ENCODE assay signal across 13 cellular contexts in genomic region chr1:92441316-92442311, GRCh38. TPM values are rescaled to one million over a fixed set of nuclear protein-coding genes. Genes with fewer than 3 reads are reported as not detected.
DNase-seq lines count a peak whose midpoint lies in the region; ATAC-seq and TF ChIP-seq lines count a peak whose summit lies in the region.
"Had no signal": no experiment of that assay in that cellular context is flagged by ENCODE, and none has a peak within 500 bp of the region (broad histone marks: within the 10 kb centered on the region; RNA-seq: fewer than 3 reads in every experiment).

No MANE protein-coding gene starts in this region.

- peak overlapping the region; percentile 45 for H3K4me3 ChIP-seq in endocrine pancreas (ENCODE audit: control insufficient read depth, insufficient read depth, low read length)
- H3K4me3 ChIP-seq in mucosa of rectum (ENCODE audit: low read length in 2 of 2), result peak overlapping the region; percentile 46 to 56
- peak overlapping the region in 6 of 59 donors; percentile 3 to 26 (median 20) for H3K4me3 ChIP-seq in dorsolateral prefrontal cortex
- H3K4me3 ChIP-seq: spleen had no signal

- H3K9ac ChIP-seq in endocrine pancreas (ENCODE audit: control insufficient read depth, insufficient read depth, low read length) (no peak overlapping the region), mucosa of rectum (ENCODE audit: low read depth in 1 of 2, low read length in 2 of 2) (no peak overlapping the region)

- H3K27me3 ChIP-seq in endocrine pancreas (ENCODE audit: control insufficient read depth, insufficient read depth, low read length) (no peaks in the 10 kb centered on the region), mucosa of rectum (ENCODE audit: control insufficient read depth in 2 of 2, insufficient read depth in 2 of 2, low read length in 2 of 2) (no peaks in the 10 kb centered on the region), dorsolateral prefrontal cortex (no peaks in the 10 kb centered on the region)
- H3K27me3 ChIP-seq: spleen had no signal

- H3K9me3 ChIP-seq in endocrine pancreas (ENCODE audit: control insufficient read depth, low read length) (no peaks in the 10 kb centered on the region), mucosa of rectum (ENCODE audit: control insufficient read depth in 2 of 2, low read length in 2 of 2) (no peaks in the 10 kb centered on the region)

- DNase-seq in DMS153 treated with DMSO at 0.1 percent for 48 hours (lab: John Stamatoyannopoulos, UW; ENCODE audit: unreplicated experiment) (peak; percentile 77), NCI-H2171 (lab: John Stamatoyannopoulos, UW) (peak; percentile 91), dorsolateral prefrontal cortex (no peak)
- DNase-seq: activated effector memory CD4-positive, alpha-beta T cell treated with Interleukin-2 at 50 U/mL for 16 hours; naive B cell; SIG-M5; spleen had no signal

- no peak for TF ChIP-seq CTCF in dorsolateral prefrontal cortex (IDR thresholded peaks at IDR 0.05 in 54 of 56, conservative IDR thresholded peaks at IDR 0.05 in 2 of 56; ENCODE audit: low read depth in 1 of 56, partially characterized antibody in 56 of 56)

- peak overlapping the region; percentile 17 to 34 for H3K27ac ChIP-seq in mucosa of rectum (ENCODE audit: low read depth in 2 of 2, low read length in 2 of 2)
- no peak overlapping the region for H3K27ac ChIP-seq in dorsolateral prefrontal cortex
- H3K27ac ChIP-seq: spleen had no signal

- no peaks in the 10 kb centered on the region for H3K4me1 ChIP-seq in endocrine pancreas (ENCODE audit: control insufficient read depth, insufficient read depth, low read length)
- H3K4me1 ChIP-seq in mucosa of rectum (ENCODE audit: control insufficient read depth in 2 of 2, insufficient read depth in 2 of 2, low read length in 2 of 2), result peaks cover 0 to 3% of the 10 kb centered on the region in 2 donors
- H3K4me1 ChIP-seq: spleen had no signal

- no peak for ATAC-seq in GM19023 (IDR thresholded peaks at IDR 0.05; ENCODE audit: unreplicated experiment)
- ATAC-seq in HG02840 (IDR thresholded peaks at IDR 0.05; ENCODE audit: low FRiP score, unreplicated experiment), result no peak
- ATAC-seq in HG02884 (IDR thresholded peaks at IDR 0.05; ENCODE audit: unreplicated experiment), result no peak
- ATAC-seq: activated CD4-positive, CD25-positive, alpha-beta regulatory T cell treated with anti-CD3 and anti-CD28 coated beads, Interleukin-2, amount 50 U/mL, for 24 hours had no signal

- H3K36me3 ChIP-seq in endocrine pancreas (ENCODE audit: control insufficient read depth, insufficient read depth, low read length), result no peaks in the 10 kb centered on the region
- H3K36me3 ChIP-seq in mucosa of rectum (ENCODE audit: control insufficient read depth in 2 of 2, insufficient read depth in 2 of 2, low read length in 2 of 2), result no peaks in the 10 kb centered on the region
- H3K36me3 ChIP-seq: spleen had no signal

- intact Hi-C loops in dorsolateral prefrontal cortex (cut with DNase I), result no loop called here

RNA-seq across cellular contexts. Expression of gene GFI1, which starts 45.1 kb away (rescaled TPM):
- 1 to 10 TPM in 1 of 120 experiments, under 1 TPM in 35, not detected in 84; 0.13 to 1.8 (median 0.36) TPM for total RNA-seq in dorsolateral prefrontal cortex

Comparison
In these comparisons a context has a peak if more than half of its experiments do, and no peak if none do; other contexts are left out.
1. DNase-seq: peak in DMS153 treated with DMSO at 0.1 percent for 48 hours (single experiment) and NCI-H2171 (single experiment); none in dorsolateral prefrontal cortex (0 of 10).
2. H3K27ac ChIP-seq: peak in mucosa of rectum (2 of 2); none in dorsolateral prefrontal cortex (0 of 59).